In the genomic region with DNA sequence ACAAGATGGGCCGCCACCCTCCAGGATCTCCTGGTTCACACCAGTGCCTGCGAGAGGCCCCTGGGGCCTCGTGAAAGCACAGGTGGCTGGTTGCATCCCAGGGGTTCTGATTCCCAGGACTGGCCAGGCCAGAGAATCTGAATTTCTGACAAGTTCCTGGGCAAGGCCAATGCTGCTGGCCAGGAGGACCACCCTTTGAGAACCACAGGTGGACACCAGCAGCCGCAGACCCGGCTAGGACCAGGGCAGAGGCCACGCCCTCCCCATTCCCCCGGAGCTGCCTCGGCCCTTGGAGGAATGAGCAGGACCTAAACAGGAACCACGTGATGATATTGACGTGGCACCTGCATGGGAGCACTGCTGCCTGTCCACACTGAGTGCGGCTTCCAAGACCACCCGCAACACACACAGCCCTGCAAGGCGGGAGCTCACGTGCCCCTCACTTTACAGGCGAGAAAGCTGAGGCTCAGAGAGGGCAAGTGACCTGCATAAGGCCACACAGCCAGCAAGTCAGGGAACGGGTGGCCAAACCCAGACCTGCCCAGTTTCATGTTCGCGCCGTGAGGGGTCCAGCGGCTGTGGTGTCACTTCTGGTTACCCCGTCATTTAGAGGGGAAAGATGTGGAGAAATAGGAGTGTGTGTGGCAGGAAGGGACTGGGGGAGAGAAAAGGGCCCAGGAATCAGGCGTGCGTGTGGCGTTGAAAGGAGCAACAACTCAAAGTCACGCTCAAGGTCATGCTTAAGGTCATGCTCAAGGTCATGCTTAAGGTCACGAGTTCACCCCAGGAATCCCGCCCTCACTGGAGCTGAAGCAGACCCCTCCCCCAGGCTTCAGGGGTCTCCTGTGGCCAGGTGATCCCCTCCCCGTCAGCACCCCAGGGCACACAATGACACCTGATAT, we compare ENCODE assay signal across 16 cellular contexts.
DNase-seq lines count a peak whose midpoint lies in the region; ATAC-seq and TF ChIP-seq lines count a peak whose summit lies in the region.
"Had no signal": no experiment of that assay in that cellular context is flagged by ENCODE, and none has a peak within 500 bp of the region (broad histone marks: within the 10 kb centered on the region; RNA-seq: fewer than 3 reads in every experiment).

No MANE protein-coding gene starts in this region.

- no peak overlapping the region for H3K27ac ChIP-seq in vagina
- H3K27ac ChIP-seq: gastrocnemius medialis had no signal

- no peak overlapping the region for H3K4me3 ChIP-seq in vagina

- no peaks in the 10 kb centered on the region for H3K4me1 ChIP-seq in vagina
- H3K4me1 ChIP-seq: gastrocnemius medialis had no signal

- H3K4me1 Mint-ChIP-seq in natural killer cell (no peaks in the 10 kb centered on the region), osteocyte (ENCODE audit: unreplicated experiment) (peaks cover 10% of the 10 kb centered on the region)
- no peaks in the 10 kb centered on the region for H3K4me1 Mint-ChIP-seq in natural killer cell treated with Interleukin-12 subunit alpha and Interleukin-12 subunit beta and Interleukin-15 and Interleukin-18, amount 100 ng/mL, for 72 hours (ENCODE audit: low read depth in 2 of 2)
- H3K4me1 Mint-ChIP-seq: activated CD4-positive, alpha-beta T cell treated with anti-CD3 and anti-CD28 coated beads, Interleukin-2, amount 10 ng/mL, durations not matched to agents 7 days and 5 days had no signal

- H3K27ac Mint-ChIP-seq in natural killer cell (no peak overlapping the region), osteocyte (ENCODE audit: unreplicated experiment) (no peak overlapping the region)
- H3K27ac Mint-ChIP-seq in natural killer cell treated with Interleukin-12 subunit alpha and Interleukin-12 subunit beta and Interleukin-15 and Interleukin-18, amount 100 ng/mL, for 72 hours = no peak overlapping the region
- H3K27ac Mint-ChIP-seq: activated CD4-positive, alpha-beta T cell treated with anti-CD3 and anti-CD28 coated beads, Interleukin-2, amount 10 ng/mL, durations not matched to agents 7 days and 5 days; activated T-helper 1 cell treated with anti-CD3 and anti-CD28 coated beads, Interleukin-12 subunit alpha, Interleukin-12 subunit beta, Interleukin-2, Interleukin-4 antibody, amounts not matched to agents 30 ng/mL and 10 ng/mL and 1 ng/mL, durations not matched to agents 14 hours and 24 hours and 36 hours had no signal

- no peak for TF ChIP-seq CTCF in natural killer cell (IDR thresholded peaks at IDR 0.05)
- TF ChIP-seq CTCF in osteocyte (IDR thresholded peaks at IDR 0.05) = no peak
- no peak for TF ChIP-seq CTCF in vagina (IDR thresholded peaks at IDR 0.05)

- no peaks in the 10 kb centered on the region for H3K27me3 ChIP-seq in vagina
- H3K27me3 ChIP-seq: gastrocnemius medialis had no signal

- ATAC-seq in natural killer cell = no peak
- no peak for ATAC-seq in natural killer cell treated with Interleukin-12 subunit alpha and Interleukin-12 subunit beta and Interleukin-15 and Interleukin-18, amount 100 ng/mL, for 72 hours
- ATAC-seq in HG02885 (IDR thresholded peaks at IDR 0.05; ENCODE audit: poor library complexity, unreplicated experiment) = no peak
- ATAC-seq: gastrocnemius medialis had no signal

- H3K9me3 Mint-ChIP-seq in natural killer cell (no peaks in the 10 kb centered on the region), osteocyte (ENCODE audit: unreplicated experiment) (no peaks in the 10 kb centered on the region)
- no peaks in the 10 kb centered on the region for H3K9me3 Mint-ChIP-seq in natural killer cell treated with Interleukin-12 subunit alpha and Interleukin-12 subunit beta and Interleukin-15 and Interleukin-18, amount 100 ng/mL, for 72 hours
- H3K9me3 Mint-ChIP-seq: activated CD4-positive, alpha-beta T cell treated with anti-CD3 and anti-CD28 coated beads, Interleukin-2, amount 10 ng/mL, durations not matched to agents 7 days and 5 days; activated T-helper 1 cell treated with anti-CD3 and anti-CD28 coated beads, Interleukin-12 subunit alpha, Interleukin-12 subunit beta, Interleukin-2, Interleukin-4 antibody, amounts not matched to agents 30 ng/mL and 10 ng/mL and 1 ng/mL, durations not matched to agents 14 hours and 24 hours and 36 hours had no signal

- H3K36me3 ChIP-seq in vagina = no peaks in the 10 kb centered on the region
- H3K36me3 ChIP-seq: gastrocnemius medialis had no signal

- DNase-seq in natural killer cell (peak; percentile 12), ecto neural progenitor cell (ENCODE audit: low spot score) (peak; percentile 44), osteocyte (ENCODE audit: extremely low spot score, unreplicated experiment) (peak; percentile 79), vagina (ENCODE audit: extremely low spot score in 2 of 2) (peak; percentile 75 to 84), COLO668 (lab: John Stamatoyannopoulos, UW; ENCODE audit: unreplicated experiment) (no peak), kidney glomerular epithelial cell (lab: John Stamatoyannopoulos, UW) (no peak)
- no peak for DNase-seq in natural killer cell treated with Interleukin-12 subunit alpha and Interleukin-12 subunit beta and Interleukin-15 and Interleukin-18, amount 100 ng/mL, for 72 hours (ENCODE audit: low spot score)
- DNase-seq: activated CD4-positive, alpha-beta T cell treated with anti-CD3 and anti-CD28 coated beads, Interleukin-2, amount 10 ng/mL, durations not matched to agents 7 days and 5 days; amygdala; NCI-H1930; NCI-H510A; stimulated activated CD4-positive, alpha-beta T cell treated with anti-CD3 and anti-CD28 coated beads, Interleukin-1b, Interleukin-23, amount 100 ng/mL, for 48 hours; T-helper 9 cell had no signal

- H3K4me3 Mint-ChIP-seq in natural killer cell = no peak overlapping the region
- H3K4me3 Mint-ChIP-seq in natural killer cell treated with Interleukin-12 subunit alpha and Interleukin-12 subunit beta and Interleukin-15 and Interleukin-18, amount 100 ng/mL, for 72 hours = no peak overlapping the region
- no peak overlapping the region for H3K4me3 Mint-ChIP-seq in osteocyte (ENCODE audit: unreplicated experiment)
- H3K4me3 Mint-ChIP-seq: activated CD4-positive, alpha-beta T cell treated with anti-CD3 and anti-CD28 coated beads, Interleukin-2, amount 10 ng/mL, durations not matched to agents 7 days and 5 days; activated T-helper 1 cell treated with anti-CD3 and anti-CD28 coated beads, Interleukin-12 subunit alpha, Interleukin-12 subunit beta, Interleukin-2, Interleukin-4 antibody, amounts not matched to agents 30 ng/mL and 10 ng/mL and 1 ng/mL, durations not matched to agents 14 hours and 24 hours and 36 hours had no signal

- no peak for TF ChIP-seq POLR2A in vagina (IDR thresholded peaks at IDR 0.05)

- H3K36me3 Mint-ChIP-seq in natural killer cell = no peaks in the 10 kb centered on the region
- H3K36me3 Mint-ChIP-seq in natural killer cell treated with Interleukin-12 subunit alpha and Interleukin-12 subunit beta and Interleukin-15 and Interleukin-18, amount 100 ng/mL, for 72 hours = no peaks in the 10 kb centered on the region
- H3K36me3 Mint-ChIP-seq in osteocyte (ENCODE audit: unreplicated experiment) = no peaks in the 10 kb centered on the region

- H3K9me3 ChIP-seq in vagina = no peaks in the 10 kb centered on the region
- H3K9me3 ChIP-seq: gastrocnemius medialis had no signal

- H3K27me3 Mint-ChIP-seq in natural killer cell (ENCODE audit: low read depth in 2 of 2) (no peaks in the 10 kb centered on the region), osteocyte (ENCODE audit: unreplicated experiment) (no peaks in the 10 kb centered on the region)
- H3K27me3 Mint-ChIP-seq in natural killer cell treated with Interleukin-12 subunit alpha and Interleukin-12 subunit beta and Interleukin-15 and Interleukin-18, amount 100 ng/mL, for 72 hours = no peaks in the 10 kb centered on the region
- H3K27me3 Mint-ChIP-seq: activated CD4-positive, alpha-beta T cell treated with anti-CD3 and anti-CD28 coated beads, Interleukin-2, amount 10 ng/mL, durations not matched to agents 7 days and 5 days had no signal

- intact Hi-C loops in natural killer cell (cut with micrococcal nuclease) (no loop called here), vagina (cut with DNase I) (no loop called here)

Comparison
In these comparisons a context has a peak if more than half of its experiments do, and no peak if none do; other contexts are left out.
1. DNase-seq: peak in natural killer cell (single experiment), ecto neural progenitor cell (single experiment), osteocyte (single experiment) and vagina (2 of 2); none in natural killer cell treated with Interleukin-12 subunit alpha and Interleukin-12 subunit beta and Interleukin-15 and Interleukin-18, amount 100 ng/mL, for 72 hours (single experiment), COLO668 (single experiment) and kidney glomerular epithelial cell (single experiment).